8 cellular contexts compared by ENCODE assay signal in the genomic region with DNA sequence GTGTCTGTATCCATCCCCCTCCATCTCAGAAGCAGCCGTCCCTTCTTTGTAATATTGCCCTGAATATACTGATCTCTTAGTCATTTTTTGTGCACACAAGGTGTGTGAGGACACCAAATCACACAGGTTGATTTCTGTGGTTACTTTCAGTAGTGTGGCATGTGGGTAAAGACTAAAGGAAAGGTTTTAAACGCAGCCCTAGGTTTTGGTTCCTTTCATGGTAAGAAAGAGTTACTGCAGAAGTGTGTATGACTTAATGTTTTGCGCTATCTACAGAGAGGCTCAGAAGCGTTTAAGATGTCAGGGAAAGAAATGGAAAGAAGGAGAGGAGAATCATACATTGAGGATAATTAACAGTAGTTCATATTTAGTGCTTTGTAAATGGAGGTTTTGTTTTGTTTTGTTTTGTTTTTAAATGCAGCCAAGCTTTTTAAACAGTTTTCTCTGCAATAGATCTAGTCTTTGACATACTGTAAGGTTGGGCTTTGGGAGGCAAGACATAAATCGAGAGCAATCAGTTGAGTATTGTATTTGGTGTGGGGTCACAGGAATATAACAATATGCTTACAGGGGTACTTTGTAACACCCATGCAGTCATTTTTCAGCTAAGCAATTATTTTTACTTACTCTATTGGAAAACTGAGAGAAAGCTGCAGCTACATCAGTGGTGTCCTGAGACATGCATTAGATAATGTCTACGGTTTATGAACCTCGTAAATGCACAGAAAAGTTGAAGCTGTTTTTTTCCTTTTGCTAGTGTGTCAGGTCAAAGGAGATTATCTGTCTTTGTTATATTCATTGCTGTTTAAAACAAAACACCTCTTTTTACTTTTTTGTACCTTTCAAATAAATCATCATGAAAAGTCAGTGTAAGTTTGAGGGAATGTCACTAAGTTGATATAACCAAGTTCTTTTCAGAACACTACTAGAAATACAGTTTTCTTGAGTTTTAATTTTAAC. TPM values are rescaled to one million over a fixed set of nuclear protein-coding genes. Genes with fewer than 3 reads are reported as not detected.
A peak's percentile ranks its signal among the peaks of the same experiment; 100 is the strongest.
DNase-seq lines count a peak whose midpoint lies in the region; ATAC-seq and TF ChIP-seq lines count a peak whose summit lies in the region.

No MANE protein-coding gene starts in this region.

- H3K27ac Mint-ChIP-seq in Calu3 (ENCODE audit: unreplicated experiment) (peak overlapping the region; percentile 93), neural progenitor cell (no peak overlapping the region)

- H3K79me2 ChIP-seq in neural progenitor cell (ENCODE audit: low read depth) = peaks cover 63% of the 10 kb centered on the region

- H3K4me3 ChIP-seq in breast epithelium (peak overlapping the region; percentile 64 to 93 (median 87)), neural progenitor cell (peak overlapping the region; percentile 93)

- TSS peak; percentile 37 for BruUV-seq in Calu3 (replicated peaks; lab: Mats Ljungman, UMichigan)

- peaks cover 38% of the 10 kb centered on the region for H3F3A ChIP-seq in neural progenitor cell (ENCODE audit: low read depth)

- H3K27ac ChIP-seq in breast epithelium (no peak overlapping the region), neural progenitor cell (peak overlapping the region; percentile 8)

- H2AFZ ChIP-seq in neural progenitor cell (replicated peaks) = no peak overlapping the region

- H3K9me3 Mint-ChIP-seq in Calu3 (ENCODE audit: low read depth, unreplicated experiment) (no peaks in the 10 kb centered on the region), neural progenitor cell (no peaks in the 10 kb centered on the region)

- CTCF ChIA-PET in Calu3 (lab: Charles Lee) = no interaction called here

- ATAC-seq in HG03439 (IDR thresholded peaks at IDR 0.05; ENCODE audit: unreplicated experiment) (peak; percentile 13), GM19455 (IDR thresholded peaks at IDR 0.05; ENCODE audit: unreplicated experiment) (no peak), HG02763 (IDR thresholded peaks at IDR 0.05; ENCODE audit: unreplicated experiment) (no peak)

- peaks cover 61% of the 10 kb centered on the region for H4K20me1 ChIP-seq in neural progenitor cell (ENCODE audit: low read depth)

- intact Hi-C loops in Calu3 (cut with micrococcal nuclease; ENCODE audit: unreplicated experiment) = loop anchor here (2.0 to 5.0 kb wide), 4 partner anchors 82 to 787 kb away; no protein-coding TSS in a partner anchor
- intact Hi-C loops in breast epithelium (cut with DNase I; ENCODE audit: low total_unique reads) = no loop called here

- TF ChIP-seq POLR2A in breast epithelium (IDR thresholded peaks at IDR 0.05) = no peak

- H3K36me3 ChIP-seq in breast epithelium (no peaks in the 10 kb centered on the region), neural progenitor cell (no peaks in the 10 kb centered on the region)

- H3K4me3 Mint-ChIP-seq in Calu3 (ENCODE audit: low read depth, unreplicated experiment) (peak overlapping the region; percentile 68), neural progenitor cell (peak overlapping the region; percentile 93)

- H3K4me1 Mint-ChIP-seq in Calu3 (ENCODE audit: low read depth, unreplicated experiment) = peaks cover 8% of the 10 kb centered on the region
- H3K4me1 Mint-ChIP-seq in neural progenitor cell = peaks cover 24% of the 10 kb centered on the region

- no peak for TF ChIP-seq CTCF in Calu3 (IDR thresholded peaks at IDR 0.05; ENCODE audit: unreplicated experiment)
- TF ChIP-seq CTCF in breast epithelium (IDR thresholded peaks at IDR 0.05) = no peak
- TF ChIP-seq CTCF in neural progenitor cell (IDR thresholded peaks at IDR 0.05) = no peak

- H3K4me2 ChIP-seq in neural progenitor cell = peak overlapping the region; percentile 97

- H3K9me3 ChIP-seq in breast epithelium (no peaks in the 10 kb centered on the region), neural progenitor cell (ENCODE audit: low read depth) (no peaks in the 10 kb centered on the region)

- peaks cover 30% of the 10 kb centered on the region for H3K36me3 Mint-ChIP-seq in Calu3 (ENCODE audit: insufficient read depth, unreplicated experiment)
- H3K36me3 Mint-ChIP-seq in neural progenitor cell = no peaks in the 10 kb centered on the region

- no peaks in the 10 kb centered on the region for H3K27me3 Mint-ChIP-seq in Calu3 (ENCODE audit: unreplicated experiment)
- H3K27me3 Mint-ChIP-seq in neural progenitor cell (ENCODE audit: insufficient read depth, low read depth) = peaks cover 2% of the 10 kb centered on the region

- DNase-seq in Calu3 (no peak), breast epithelium (ENCODE audit: low spot score in 2 of 2) (no peak), neural progenitor cell (ENCODE audit: low spot score) (no peak), NCI-H146 treated with DMSO at 0.1 percent for 48 hours (lab: John Stamatoyannopoulos, UW; ENCODE audit: unreplicated experiment) (no peak), SW480 (ENCODE audit: low spot score) (no peak)

- H3K27me3 ChIP-seq in breast epithelium (no peaks in the 10 kb centered on the region), neural progenitor cell (no peaks in the 10 kb centered on the region)

- H3K4me1 ChIP-seq in breast epithelium (no peaks in the 10 kb centered on the region), neural progenitor cell (peaks cover 44% of the 10 kb centered on the region)

- peak overlapping the region; percentile 36 for H3K9ac ChIP-seq in neural progenitor cell

RNA-seq across cellular contexts. Expression of a gene that starts 1.9 kb away (rescaled TPM):
- total RNA-seq in Calu3 (2022) (18.0 and 21.4 TPM in 2 replicates), breast epithelium (10 to 100 TPM in 2 of 3 donors, 1 to 10 TPM in 1; 7.5 to 18.6 (median 16.1) TPM), neural progenitor cell (ENCODE audit: low replicate concordance) (23.5 and 31.0 TPM in 2 replicates)
